1 cellular context compared by ENCODE assay signal in the genomic region with DNA sequence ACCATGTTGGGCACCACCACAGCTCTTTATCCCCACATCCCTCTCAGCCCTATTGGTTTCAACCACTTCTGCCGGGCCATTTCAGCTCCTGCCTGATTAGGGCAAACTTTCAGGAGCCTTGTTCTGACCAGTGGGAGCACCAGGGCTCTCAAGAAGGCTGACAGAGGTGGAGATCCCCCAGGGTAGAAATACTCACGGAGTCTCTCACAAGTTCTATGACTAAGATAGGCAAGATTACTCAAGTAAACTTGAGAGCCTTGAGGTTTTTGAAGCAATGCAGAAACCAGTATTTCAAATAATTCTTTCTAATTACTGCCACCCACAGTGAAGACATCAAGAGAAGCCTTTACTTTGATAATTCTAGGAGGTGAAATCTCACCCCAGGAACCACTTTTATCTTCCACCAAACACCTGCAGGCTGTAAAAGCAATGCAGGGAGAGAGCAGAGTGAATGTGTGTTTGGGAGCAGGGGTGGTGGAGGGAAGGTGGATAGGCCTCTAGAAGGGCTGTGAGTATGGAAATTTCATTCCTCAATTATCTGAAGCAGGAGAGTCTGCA.
TF ChIP-seq lines count a peak whose summit lies in the region.

No MANE protein-coding gene starts in this region.

TF ChIP-seq in IMR-90, 13 proteins besides CTCF, POLR2A, EP300 and RAD21 (continued from another document):
- TF ChIP-seq SMC3 (IDR thresholded peaks at IDR 0.05; ENCODE audit: low read depth, low read length) (no peak), RCOR1 (IDR thresholded peaks at IDR 0.05; ENCODE audit: insufficient replicate concordance, low read length) (no peak), FOS (IDR thresholded peaks at IDR 0.05; ENCODE audit: low read depth, low read length) (no peak), MAZ (IDR thresholded peaks at IDR 0.05; ENCODE audit: borderline replicate concordance, low read depth, low read length) (no peak), NFE2L2 (IDR thresholded peaks at IDR 0.05; ENCODE audit: low read depth, low read length) (no peak), MXI1 (IDR thresholded peaks at IDR 0.05; ENCODE audit: borderline replicate concordance, low read depth, low read length) (no peak), BHLHE40 (IDR thresholded peaks at IDR 0.05; ENCODE audit: low read depth, low read length) (no peak), MAFK (IDR thresholded peaks at IDR 0.05; ENCODE audit: low read depth, low read length) (no peak)
- TF ChIP-seq, protein P1, sequence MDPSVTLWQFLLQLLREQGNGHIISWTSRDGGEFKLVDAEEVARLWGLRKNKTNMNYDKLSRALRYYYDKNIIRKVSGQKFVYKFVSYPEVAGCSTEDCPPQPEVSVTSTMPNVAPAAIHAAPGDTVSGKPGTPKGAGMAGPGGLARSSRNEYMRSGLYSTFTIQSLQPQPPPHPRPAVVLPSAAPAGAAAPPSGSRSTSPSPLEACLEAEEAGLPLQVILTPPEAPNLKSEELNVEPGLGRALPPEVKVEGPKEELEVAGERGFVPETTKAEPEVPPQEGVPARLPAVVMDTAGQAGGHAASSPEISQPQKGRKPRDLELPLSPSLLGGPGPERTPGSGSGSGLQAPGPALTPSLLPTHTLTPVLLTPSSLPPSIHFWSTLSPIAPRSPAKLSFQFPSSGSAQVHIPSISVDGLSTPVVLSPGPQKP (IDR thresholded peaks at IDR 0.05; ENCODE audit: borderline replicate concordance, low read depth, low read length), result no peak
